ENCODE assay signal across 20 cellular contexts in the genomic region with DNA sequence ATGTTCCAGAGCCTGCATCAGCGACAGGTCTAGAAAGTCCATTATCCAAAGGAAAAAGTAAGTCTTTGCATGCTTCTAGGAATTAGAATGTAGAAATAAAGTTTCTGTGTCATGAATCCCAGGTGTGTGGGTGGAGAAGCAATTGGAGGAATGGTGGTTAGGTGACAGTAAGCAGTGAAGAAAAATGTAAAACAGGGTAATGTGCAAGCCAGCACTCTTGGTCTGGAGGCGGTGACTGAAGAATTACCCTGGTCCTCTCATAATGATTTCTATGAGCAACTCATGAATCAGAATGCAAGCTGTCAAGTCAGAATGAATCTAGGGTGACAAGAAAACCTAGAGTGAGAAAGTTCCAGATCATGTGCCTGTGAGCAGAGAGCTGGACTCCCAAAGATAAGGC. TPM values are rescaled to one million over a fixed set of nuclear protein-coding genes. Genes with fewer than 3 reads are reported as not detected.
A peak's percentile ranks its signal among the peaks of the same experiment; 100 is the strongest.
DNase-seq lines count a peak whose midpoint lies in the region; ATAC-seq, FAIRE-seq and TF ChIP-seq lines count a peak whose summit lies in the region.
"Had no signal": no experiment of that assay in that cellular context is flagged by ENCODE, and none has a peak within 500 bp of the region (broad histone marks: within the 10 kb centered on the region; RNA-seq: fewer than 3 reads in every experiment).

No MANE protein-coding gene starts in this region.

- H3K9ac ChIP-seq in astrocyte (ENCODE audit: low read length) = no peak overlapping the region

- H3K27me3 Mint-ChIP-seq in astrocyte (ENCODE audit: low read depth, unreplicated experiment) = no peaks in the 10 kb centered on the region
- H3K27me3 Mint-ChIP-seq: IgD-negative memory B cell had no signal

- H3K4me1 Mint-ChIP-seq in astrocyte (ENCODE audit: low read depth, unreplicated experiment) = peaks cover 6% of the 10 kb centered on the region
- H3K4me1 Mint-ChIP-seq: CD14-positive monocyte, IgD-negative memory B cell had no signal

- H3K4me3 ChIP-seq in astrocyte (ENCODE audit: insufficient read depth, low read depth, low read length) = no peak overlapping the region
- H3K4me3 ChIP-seq: A549, HAP-1 had no signal

- no peaks in the 10 kb centered on the region for H3K9me3 Mint-ChIP-seq in astrocyte (ENCODE audit: unreplicated experiment)

- ATAC-seq in HG03442 (IDR thresholded peaks at IDR 0.05; ENCODE audit: unreplicated experiment) = peak; percentile 43
- no peak for ATAC-seq in HG02642 (IDR thresholded peaks at IDR 0.05; ENCODE audit: poor library complexity, unreplicated experiment)
- ATAC-seq: A549; CD8-positive, alpha-beta T cell had no signal

- no peak for FAIRE-seq in astrocyte (lab: Jason Lieb, UNC)
- FAIRE-seq: A549, D721Med, G401.6, GM12891, H1 had no signal

- peak; percentile 8 for DNase-seq in astrocyte (ENCODE audit: low read depth)
- DNase-seq in middle frontal gyrus (ENCODE audit: extremely low spot score, low spot score) = peak; percentile 22
- DNase-seq in NCI-H510A (lab: John Stamatoyannopoulos, UW) = no peak
- no peak for DNase-seq in activated CD4-positive, alpha-beta T cell treated with anti-CD3 and anti-CD28 coated beads, Interleukin-2, amount 50 U/mL, for 48 hours
- no peak for DNase-seq in NCI-H1105 (lab: John Stamatoyannopoulos, UW)
- DNase-seq: CD8-positive, alpha-beta T cell; COR-L47; DMS153; DMS79 treated with DMSO at 0.1 percent for 48 hours; EL had no signal

- H3K9me3 ChIP-seq in astrocyte (ENCODE audit: insufficient read depth, low read depth, low read length) = no peaks in the 10 kb centered on the region
- H3K9me3 ChIP-seq: A549, HAP-1 had no signal

- no peaks in the 10 kb centered on the region for H3K79me2 ChIP-seq in astrocyte (ENCODE audit: insufficient read depth, low read length)

- H3K27ac Mint-ChIP-seq in astrocyte (ENCODE audit: unreplicated experiment) = no peak overlapping the region
- H3K27ac Mint-ChIP-seq: CD14-positive monocyte; CD8-positive, alpha-beta T cell had no signal

- TF ChIP-seq CTCF in astrocyte (IDR thresholded peaks at IDR 0.05; ENCODE audit: insufficient read depth, low read depth, low read length) = no peak

- H2AFZ ChIP-seq in astrocyte (ENCODE audit: low read depth, low read length) = no peak overlapping the region

- H3K4me3 Mint-ChIP-seq in astrocyte (ENCODE audit: unreplicated experiment) = no peak overlapping the region
- H3K4me3 Mint-ChIP-seq: CD14-positive monocyte; CD8-positive, alpha-beta T cell; IgD-negative memory B cell had no signal

- no peak overlapping the region for H3K27ac ChIP-seq in astrocyte (ENCODE audit: low read depth, low read length)
- H3K27ac ChIP-seq: A549 had no signal

- no peaks in the 10 kb centered on the region for H4K20me1 ChIP-seq in astrocyte (ENCODE audit: insufficient read depth, low read length)

- no peaks in the 10 kb centered on the region for H3K27me3 ChIP-seq in astrocyte (ENCODE audit: insufficient read depth, low read length)

- H3K36me3 Mint-ChIP-seq in astrocyte (ENCODE audit: low read depth, unreplicated experiment) = no peaks in the 10 kb centered on the region
- H3K36me3 Mint-ChIP-seq: CD14-positive monocyte; CD8-positive, alpha-beta T cell; IgD-negative memory B cell had no signal

- no peaks in the 10 kb centered on the region for H3K36me3 ChIP-seq in astrocyte (ENCODE audit: insufficient read depth, low read length)
- H3K36me3 ChIP-seq: HAP-1 had no signal

- no peaks in the 10 kb centered on the region for H3K4me1 ChIP-seq in astrocyte (ENCODE audit: insufficient read depth, low read length)
- H3K4me1 ChIP-seq: A549 had no signal

- H3K4me2 ChIP-seq in astrocyte (ENCODE audit: low read length) = no peak overlapping the region
- H3K4me2 ChIP-seq: A549 had no signal

RNA-seq across cellular contexts. Expression of a gene that starts 33.6 kb away (rescaled TPM):
- 0.07 TPM in 2 replicates for total RNA-seq in astrocyte
- total RNA-seq: CD8-positive, alpha-beta T cell had no signal

Comparison
In these comparisons a context has a peak if more than half of its experiments do, and no peak if none do; other contexts are left out.
1. DNase-seq: peak in astrocyte (single experiment) and middle frontal gyrus (single experiment); none in NCI-H510A (single experiment), activated CD4-positive, alpha-beta T cell treated with anti-CD3 and anti-CD28 coated beads, Interleukin-2, amount 50 U/mL, for 48 hours (0 of 2) and NCI-H1105 (single experiment).